In the genomic region with DNA sequence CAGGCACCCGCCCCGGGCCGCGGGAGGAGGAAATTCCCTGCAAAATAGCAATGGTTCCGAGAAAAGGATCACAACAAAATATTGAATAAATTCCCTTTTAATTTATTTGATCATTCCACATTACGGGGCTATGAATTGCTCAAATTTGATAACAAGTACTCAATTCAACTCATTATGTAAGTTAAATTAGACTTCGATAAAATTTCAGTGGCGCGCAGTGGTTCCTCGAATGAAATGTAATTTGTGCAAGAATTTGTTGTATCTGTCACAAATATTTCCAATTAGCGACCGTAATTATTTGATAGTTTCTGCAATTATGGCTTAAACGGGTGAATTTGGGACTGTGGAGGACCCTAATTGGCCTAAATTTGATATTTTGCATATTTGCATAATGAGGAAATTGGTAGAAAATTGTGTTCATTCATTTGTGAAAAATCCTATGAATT, we compare ENCODE assay signal across 8 cellular contexts.
A peak's percentile ranks its signal among the peaks of the same experiment; 100 is the strongest.
DNase-seq lines count a peak whose midpoint lies in the region; TF ChIP-seq lines count a peak whose summit lies in the region.

No MANE protein-coding gene starts in this region.

- WGBS in adrenal gland, 4 donors, result 2 to 4% (median 3%) methylated on average over 12 to 13 of the region's 13 CpGs

- H3K9me3 ChIP-seq in adrenal gland (replicated peaks in 1 of 3), result no peaks in the 10 kb centered on the region

- intact Hi-C loops in adrenal gland (cut with DNase I), result no loop called here

- peaks cover 4% of the 10 kb centered on the region in 2 donors for H3K4me1 ChIP-seq in adrenal gland (replicated peaks in 1 of 2)

- H3K4me3 ChIP-seq in adrenal gland, result peak overlapping the region; percentile 2 to 85 (median 34)

- H3K36me3 Mint-ChIP-seq in T-helper 2 cell treated with Interferon-gamma antibody and Interleukin-4, amounts not matched to agents 5 μg/mL and 100 μg/mL, for 36 hours (ENCODE audit: low read depth), result no peaks in the 10 kb centered on the region

- no peak for TF ChIP-seq POLR2A in adrenal gland (IDR thresholded peaks at IDR 0.05)

- H3K27me3 Mint-ChIP-seq in T-helper 2 cell treated with Interferon-gamma antibody and Interleukin-4, amounts not matched to agents 5 μg/mL and 100 μg/mL, for 36 hours (ENCODE audit: low read depth), result peaks cover 26% of the 10 kb centered on the region

- no peak for DNase-seq in T-helper 2 cell treated with Interferon-gamma antibody and Interleukin-4, amounts not matched to agents 5 μg/mL and 100 μg/mL, for 36 hours (ENCODE audit: low spot score)
- DNase-seq in T-helper 2 cell (no peak), adrenal gland (no peak), substantia nigra (lab: John Stamatoyannopoulos, UW) (no peak), NCI-H526 (lab: John Stamatoyannopoulos, UW) (no peak)
- DNase-seq in stimulated activated CD4-positive, alpha-beta T cell treated with anti-CD3 and anti-CD28 coated beads, Interleukin-4, amount 100 ng/mL, for 24 hours, result no peak
- DNase-seq in activated CD4-positive, alpha-beta T cell treated with anti-CD3 and anti-CD28 coated beads, Interleukin-2, amount 50 U/mL, for 48 hours, result no peak

- no peaks in the 10 kb centered on the region for H3K36me3 ChIP-seq in adrenal gland (replicated peaks in 1 of 2)

- H3K4me1 Mint-ChIP-seq in T-helper 2 cell treated with Interferon-gamma antibody and Interleukin-4, amounts not matched to agents 5 μg/mL and 100 μg/mL, for 36 hours (ENCODE audit: low read depth), result peaks cover 24% of the 10 kb centered on the region

- no peaks in the 10 kb centered on the region for H3K9me3 Mint-ChIP-seq in T-helper 2 cell treated with Interferon-gamma antibody and Interleukin-4, amounts not matched to agents 5 μg/mL and 100 μg/mL, for 36 hours

- H3K27ac ChIP-seq in adrenal gland, result peak overlapping the region in 2 of 5 donors; percentile 44 to 52
- H3K27ac ChIP-seq in layer of hippocampus (ENCODE audit: low read depth, low read length), result peak overlapping the region; percentile 57
- H3K27ac ChIP-seq in substantia nigra (ENCODE audit: low read depth, low read length, poor library complexity, severe bottlenecking), result peak overlapping the region; percentile 68

- H3K27ac Mint-ChIP-seq in T-helper 2 cell treated with Interferon-gamma antibody and Interleukin-4, amounts not matched to agents 5 μg/mL and 100 μg/mL, for 36 hours, result no peak overlapping the region

- H3K4me3 Mint-ChIP-seq in T-helper 2 cell treated with Interferon-gamma antibody and Interleukin-4, amounts not matched to agents 5 μg/mL and 100 μg/mL, for 36 hours, result peak overlapping the region; percentile 82

- no peak for TF ChIP-seq CTCF in adrenal gland (IDR thresholded peaks at IDR 0.05)

- H3K27me3 ChIP-seq in adrenal gland (no peaks in the 10 kb centered on the region), layer of hippocampus (ENCODE audit: control insufficient read depth, insufficient read depth, low read length) (peaks cover 2% of the 10 kb centered on the region)
